In the genomic region with DNA sequence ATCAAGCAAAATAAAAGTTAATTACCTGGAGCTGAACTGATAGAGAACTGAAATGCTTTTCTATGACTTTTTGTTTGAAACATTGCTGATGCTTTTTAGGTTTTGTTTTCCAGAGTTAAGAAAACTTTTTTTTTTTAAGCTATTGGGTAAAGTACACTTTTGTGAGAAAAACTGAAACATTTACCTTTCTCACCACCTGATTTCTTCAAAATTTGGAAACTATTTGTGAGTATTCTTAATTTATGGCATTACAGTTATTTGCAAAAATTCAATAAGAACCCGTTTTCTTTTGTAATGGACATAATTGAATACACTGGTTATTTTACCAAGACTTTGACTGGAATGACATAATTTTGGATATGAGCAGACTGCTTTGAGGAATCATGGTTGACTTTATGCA, we compare ENCODE assay signal across 23 cellular contexts. TPM values are rescaled to one million over a fixed set of nuclear protein-coding genes. Genes with fewer than 3 reads are reported as not detected.
"Had no signal": no experiment of that assay in that cellular context is flagged by ENCODE, and none has a peak within 500 bp of the region (broad histone marks: within the 10 kb centered on the region; RNA-seq: fewer than 3 reads in every experiment).

No MANE protein-coding gene starts in this region.

- H3K27ac ChIP-seq: left ventricle myocardium inferior, ovary, right atrium auricular region, right lobe of liver, tibial nerve, upper lobe of left lung, vagina had no signal

- DNase-seq: islet precursor cell; left ventricle myocardium inferior; midbrain; mucosa of descending colon; naive thymus-derived CD4-positive, alpha-beta T cell; ovary; right lobe of liver; stimulated activated CD4-positive, alpha-beta T cell treated with anti-CD3 and anti-CD28 coated beads, Interleukin-1b, Interleukin-23, amount 100 ng/mL, for 48 hours; stimulated activated CD4-positive, alpha-beta T cell treated with anti-CD3 and anti-CD28 coated beads, Interleukin-2, amount 100 ng/mL, for 48 hours; stimulated activated CD4-positive, alpha-beta T cell treated with anti-CD3 and anti-CD28 coated beads, Interleukin-4, amount 100 ng/mL, for 4 hours; stimulated activated CD8-positive, alpha-beta memory T cell treated with anti-CD3 and anti-CD28 coated beads, Interleukin-4, amount 100 ng/mL, for 48 hours; stimulated activated naive CD4-positive, alpha-beta T cell treated with Interleukin-2 at 50 U/mL for 16 hours; stimulated activated naive CD8-positive, alpha-beta T cell treated with anti-CD3 and anti-CD28 coated beads, Interleukin-15, amount 100 ng/mL, for 72 hours; substantia nigra; upper lobe of left lung had no signal

- H3K27me3 ChIP-seq: ovary, right atrium auricular region, right lobe of liver, tibial nerve, upper lobe of left lung, vagina had no signal

- H3K36me3 ChIP-seq: left ventricle myocardium inferior, ovary, right atrium auricular region, right lobe of liver, upper lobe of left lung, vagina had no signal

- H3K4me2 ChIP-seq: smooth muscle cell had no signal

- H3K4me3 ChIP-seq: left ventricle myocardium inferior, lung, mucosa of descending colon, ovary, right atrium auricular region, right lobe of liver, smooth muscle cell, tibial nerve, upper lobe of left lung, vagina had no signal

- H3K4me1 ChIP-seq: right atrium auricular region, right lobe of liver, tibial nerve, upper lobe of left lung, vagina had no signal

- H3K9me3 ChIP-seq: ovary, right atrium auricular region, right lobe of liver, vagina had no signal

RNA-seq across cellular contexts. Expression of gene C9orf153, which starts 6.6 kb away (rescaled TPM):
- total RNA-seq: kidney epithelial cell, vagina had no signal
- polyA plus RNA-seq: naive thymus-derived CD4-positive, alpha-beta T cell; neural cell; smooth muscle cell; urinary bladder had no signal
